In the genomic region with DNA sequence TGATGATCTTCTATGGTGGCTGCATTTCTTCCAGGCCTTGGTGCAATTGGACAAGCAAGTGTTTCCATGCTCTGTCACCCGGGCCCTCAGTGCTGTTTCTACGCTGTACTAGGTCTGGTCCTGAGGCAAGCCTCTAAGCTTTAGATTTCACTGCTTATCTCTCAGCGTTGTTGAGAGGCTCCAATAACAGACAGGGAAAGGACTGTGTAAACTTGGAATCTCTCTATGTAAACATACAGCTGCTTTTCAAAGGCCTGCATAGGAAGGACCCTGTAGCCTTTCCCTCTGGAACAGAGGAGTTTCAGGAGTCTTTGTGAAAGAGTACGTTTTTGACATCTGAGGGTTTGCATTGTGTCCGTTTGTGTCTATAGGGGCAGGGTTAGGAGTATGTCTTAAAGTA, we compare ENCODE assay signal across 15 cellular contexts. TPM values are rescaled to one million over a fixed set of nuclear protein-coding genes. Genes with fewer than 3 reads are reported as not detected.
DNase-seq lines count a peak whose midpoint lies in the region; TF ChIP-seq lines count a peak whose summit lies in the region.
"Had no signal": no experiment of that assay in that cellular context is flagged by ENCODE, and none has a peak within 500 bp of the region (broad histone marks: within the 10 kb centered on the region; RNA-seq: fewer than 3 reads in every experiment).

No MANE protein-coding gene starts in this region.

- H3K79me2 ChIP-seq in fibroblast of lung (ENCODE audit: control insufficient read depth, insufficient read depth, low read length), result no peaks in the 10 kb centered on the region

- peak overlapping the region in 1 of 4 experiments; percentile 2 for H3K4me3 ChIP-seq in fibroblast of lung (replicated peaks in 1 of 4; ENCODE audit: control extremely low read depth in 1 of 4, insufficient read depth in 1 of 4, low read depth in 3 of 4, low read length in 4 of 4)
- H3K4me3 ChIP-seq in CD4-positive, alpha-beta memory T cell (ENCODE audit: low read length in 2 of 2), result no peak overlapping the region
- no peak overlapping the region for H3K4me3 ChIP-seq in testis

- peak; percentile 1 to 31 for DNase-seq in SHP77 (lab: John Stamatoyannopoulos, UW)
- DNase-seq in SHP77 treated with DMSO at 0.1 percent for 48 hours (lab: John Stamatoyannopoulos, UW), result no peak
- DNase-seq in NCI-H446 treated with DMSO at 0.1 percent for 48 hours (lab: John Stamatoyannopoulos, UW), result peak; percentile 92
- DNase-seq in fibroblast of lung (ENCODE audit: low read depth in 2 of 2), result no peak
- DNase-seq in CD4-positive, alpha-beta memory T cell, result no peak
- DNase-seq in HCEC 1CT, result no peak
- no peak for DNase-seq in testis
- DNase-seq: DMS 273 treated with DMSO at 0.1 percent for 48 hours, KG1, NCI-H2107 had no signal

- H3K4me2 ChIP-seq in fibroblast of lung (ENCODE audit: extremely low read depth, insufficient read depth, low read length), result peak overlapping the region; percentile 77

- 84 to 93% methylated on average over 5 of the region's 5 CpGs for WGBS in testis, 2 donors

- CTCF ChIA-PET in CD4-positive, alpha-beta memory T cell (lab: Charles Lee; ENCODE audit: partially characterized antibody), result interaction anchor here (0.8 to 4.2 kb wide), 8 partner anchors 8 to 1001 kb away, joined by 3 to 61 read pairs (median 5); no protein-coding TSS in a partner anchor

- POLR2A ChIA-PET in CD4-positive, alpha-beta memory T cell (lab: Charles Lee; ENCODE audit: partially characterized antibody), result no interaction called here

- no peaks in the 10 kb centered on the region for H3K9me3 Mint-ChIP-seq in CD4-positive, alpha-beta memory T cell
- H3K9me3 Mint-ChIP-seq: activated T-helper 17 cell treated with anti-CD3 and anti-CD28 coated beads, Interleukin-2, amount 50 U/mL, for 72 hours; brain; memory B cell; T-helper 2 cell treated with Interferon-gamma antibody and Interleukin-4, amounts not matched to agents 5 μg/mL and 100 μg/mL, for 36 hours had no signal

- no peak overlapping the region for H3K27ac ChIP-seq in fibroblast of lung (ENCODE audit: insufficient read depth, low read length)
- H3K27ac ChIP-seq in temporal lobe (ENCODE audit: low read depth, low read length), result peak overlapping the region; percentile 71
- no peak overlapping the region for H3K27ac ChIP-seq in CD4-positive, alpha-beta memory T cell (ENCODE audit: low read depth, low read length)
- no peak overlapping the region for H3K27ac ChIP-seq in testis

- no peak overlapping the region for H3K27ac Mint-ChIP-seq in CD4-positive, alpha-beta memory T cell
- H3K27ac Mint-ChIP-seq: activated T-helper 17 cell treated with anti-CD3 and anti-CD28 coated beads, Interleukin-2, amount 50 U/mL, for 72 hours; memory B cell; T-helper 2 cell treated with Interferon-gamma antibody and Interleukin-4, amounts not matched to agents 5 μg/mL and 100 μg/mL, for 36 hours had no signal

- no peaks in the 10 kb centered on the region for H4K20me1 ChIP-seq in fibroblast of lung (ENCODE audit: control insufficient read depth, extremely low read depth, insufficient read depth, low read length)

- no peak overlapping the region for H3K4me3 Mint-ChIP-seq in CD4-positive, alpha-beta memory T cell
- H3K4me3 Mint-ChIP-seq: activated T-helper 17 cell treated with anti-CD3 and anti-CD28 coated beads, Interleukin-2, amount 50 U/mL, for 72 hours; memory B cell; T-helper 2 cell treated with Interferon-gamma antibody and Interleukin-4, amounts not matched to agents 5 μg/mL and 100 μg/mL, for 36 hours had no signal

- intact Hi-C loops in CD4-positive, alpha-beta memory T cell (cut with micrococcal nuclease), result loop anchor here (5.0 kb wide), 1 partner anchor 910 kb away; no protein-coding TSS in a partner anchor
- intact Hi-C loops in testis (cut with DNase I; ENCODE audit: low total_unique reads), result no loop called here

- no peak for TF ChIP-seq POLR2A in testis (IDR thresholded peaks at IDR 0.05)

- no peaks in the 10 kb centered on the region for H3K36me3 Mint-ChIP-seq in CD4-positive, alpha-beta memory T cell
- H3K36me3 Mint-ChIP-seq: brain, memory B cell had no signal

- H3K9ac ChIP-seq in fibroblast of lung (ENCODE audit: insufficient read depth, low read length), result no peak overlapping the region

- TF ChIP-seq CTCF in fibroblast of lung (conservative IDR thresholded peaks at IDR 0.05 in 1 of 2, IDR thresholded peaks at IDR 0.05 in 1 of 2; ENCODE audit: low read depth in 1 of 2, low read length in 2 of 2) (no peak), testis (IDR thresholded peaks at IDR 0.05) (no peak)

- H3K27me3 Mint-ChIP-seq in CD4-positive, alpha-beta memory T cell, result peaks cover 39 to 51% of the 10 kb centered on the region in 2 donors

- H3K36me3 ChIP-seq in fibroblast of lung (ENCODE audit: control insufficient read depth, insufficient read depth, low read length), result no peaks in the 10 kb centered on the region
- no peaks in the 10 kb centered on the region for H3K36me3 ChIP-seq in CD4-positive, alpha-beta memory T cell (ENCODE audit: insufficient read depth, low read length)
- H3K36me3 ChIP-seq in testis (ENCODE audit: low read depth, missing control alignments), result no peaks in the 10 kb centered on the region

- H3K4me1 Mint-ChIP-seq in CD4-positive, alpha-beta memory T cell, result peaks cover 5 to 29% (median 16%) of the 10 kb centered on the region in 4 donors
- H3K4me1 Mint-ChIP-seq: activated T-helper 17 cell treated with anti-CD3 and anti-CD28 coated beads, Interleukin-2, amount 50 U/mL, for 72 hours had no signal

- H3K27me3 ChIP-seq in fibroblast of lung (ENCODE audit: control insufficient read depth, insufficient read depth, low read length), result peaks cover 17% of the 10 kb centered on the region
- peaks cover 9% of the 10 kb centered on the region for H3K27me3 ChIP-seq in CD4-positive, alpha-beta memory T cell (ENCODE audit: insufficient read depth, low read length)
- no peaks in the 10 kb centered on the region for H3K27me3 ChIP-seq in testis

- H3K9me3 ChIP-seq in fibroblast of lung (ENCODE audit: control insufficient read depth, insufficient read depth, low read depth, low read length) (no peaks in the 10 kb centered on the region), testis (no peaks in the 10 kb centered on the region)
- H3K9me3 ChIP-seq in CD4-positive, alpha-beta memory T cell (ENCODE audit: control insufficient read depth in 1 of 2, low read length in 2 of 2), result no peaks in the 10 kb centered on the region

- H3K4me1 ChIP-seq in fibroblast of lung (ENCODE audit: control insufficient read depth, extremely low read depth, insufficient read depth, low read length), result no peaks in the 10 kb centered on the region
- peaks cover 3% of the 10 kb centered on the region for H3K4me1 ChIP-seq in CD4-positive, alpha-beta memory T cell (ENCODE audit: insufficient read depth, low read length)
- peaks cover 8% of the 10 kb centered on the region for H3K4me1 ChIP-seq in testis

- H2AFZ ChIP-seq in fibroblast of lung (ENCODE audit: low read length), result no peak overlapping the region

RNA-seq across cellular contexts. Expression of gene NFIB, which starts 38.6 kb away (rescaled TPM):
- total RNA-seq in fibroblast of lung (36.3 and 56.0 TPM in 2 replicates), temporal lobe (139 TPM), testis (10 to 100 TPM; 23.1 to 34.7 TPM)
- polyA plus RNA-seq in fibroblast of lung (29.3 and 46.5 TPM in 2 replicates), testis (ENCODE audit: insufficient read depth, low read depth, low replicate concordance) (8.4 TPM)
- polyA plus RNA-seq in fibroblast of lung (2012), result 17.0 and 20.4 TPM in 2 replicates
- 69.4 and 157 TPM in 2 replicates for polyA minus RNA-seq in fibroblast of lung (ENCODE audit: low replicate concordance)
- total RNA-seq in CD4-positive, alpha-beta memory T cell, result not detected
- polyA plus RNA-seq in CD4-positive, alpha-beta memory T cell, result not detected

Comparison
In these comparisons a context has a peak if more than half of its experiments do, and no peak if none do; other contexts are left out.
1. DNase-seq: peak in SHP77 (2 of 2) and NCI-H446 treated with DMSO at 0.1 percent for 48 hours (single experiment); none in SHP77 treated with DMSO at 0.1 percent for 48 hours (single experiment), fibroblast of lung (0 of 2), CD4-positive, alpha-beta memory T cell (0 of 5), HCEC 1CT (single experiment) and testis (single experiment).
2. RNA of gene NFIB, which starts 38.6 kb away (total RNA-seq): 139 TPM in temporal lobe (single experiment), 36.3 to 56.0 TPM in fibroblast of lung and 23.1 to 34.7 TPM in testis; not detected in CD4-positive, alpha-beta memory T cell; every median in the first group is over 10 times any median in the second.